In genomic region chr2:234290196-234290595, GRCh38 we compare ENCODE assay signal across 10 cellular contexts.
DNase-seq lines count a peak whose midpoint lies in the region; ATAC-seq and TF ChIP-seq lines count a peak whose summit lies in the region.
"Had no signal": no experiment of that assay in that cellular context is flagged by ENCODE, and none has a peak within 500 bp of the region (broad histone marks: within the 10 kb centered on the region; RNA-seq: fewer than 3 reads in every experiment).

No MANE protein-coding gene starts in this region.

- POLR2A ChIA-PET in CD4-positive, alpha-beta T cell (lab: Charles Lee), result interaction anchor here (0.7 to 8.8 kb wide), 16 partner anchors 10 to 213 kb away, joined by 3 to 222 read pairs (median 4); partner anchors contain the start of gene ARL4C

- ATAC-seq in CD4-positive, alpha-beta T cell (ENCODE audit: poor library complexity), result no peak
- ATAC-seq in activated naive CD8-positive, alpha-beta T cell treated with anti-CD3 and anti-CD28 coated beads, Interleukin-2, amount 50 U/mL, for 24 hours, result no peak
- ATAC-seq in natural killer cell treated with Interleukin-12 subunit alpha and Interleukin-12 subunit beta and Interleukin-15 and Interleukin-18, amount 100 ng/mL, for 72 hours, result peak in 1 of 2 donors; percentile 1
- no peak for ATAC-seq in GM21381 (IDR thresholded peaks at IDR 0.05; ENCODE audit: unreplicated experiment)

- H3K4me3 ChIP-seq in thyroid gland (replicated peaks in 1 of 3), result no peak overlapping the region
- H3K4me3 ChIP-seq: cardiac muscle cell had no signal

- no peaks in the 10 kb centered on the region for H3K27me3 Mint-ChIP-seq in CD4-positive, alpha-beta T cell
- no peaks in the 10 kb centered on the region for H3K27me3 Mint-ChIP-seq in activated naive CD8-positive, alpha-beta T cell treated with anti-CD3 and anti-CD28 coated beads, Interleukin-2, amount 50 U/mL, for 24 hours
- H3K27me3 Mint-ChIP-seq in natural killer cell treated with Interleukin-12 subunit alpha and Interleukin-12 subunit beta and Interleukin-15 and Interleukin-18, amount 100 ng/mL, for 72 hours, result no peaks in the 10 kb centered on the region

- H3K4me3 Mint-ChIP-seq in CD4-positive, alpha-beta T cell, result peak overlapping the region; percentile 79
- H3K4me3 Mint-ChIP-seq in activated naive CD8-positive, alpha-beta T cell treated with anti-CD3 and anti-CD28 coated beads, Interleukin-2, amount 50 U/mL, for 24 hours, result peak overlapping the region; percentile 69
- H3K4me3 Mint-ChIP-seq in natural killer cell treated with Interleukin-12 subunit alpha and Interleukin-12 subunit beta and Interleukin-15 and Interleukin-18, amount 100 ng/mL, for 72 hours, result peak overlapping the region; percentile 87

- no peaks in the 10 kb centered on the region for H3K9me3 ChIP-seq in CD4-positive, alpha-beta T cell (ENCODE audit: control insufficient read depth, low read length)
- no peaks in the 10 kb centered on the region for H3K9me3 ChIP-seq in KOPT-K1 (ENCODE audit: insufficient read depth, low read length, poor library complexity, severe bottlenecking)
- no peaks in the 10 kb centered on the region for H3K9me3 ChIP-seq in thyroid gland

- peak overlapping the region; percentile 98 for H3K27ac Mint-ChIP-seq in CD4-positive, alpha-beta T cell
- H3K27ac Mint-ChIP-seq in activated naive CD8-positive, alpha-beta T cell treated with anti-CD3 and anti-CD28 coated beads, Interleukin-2, amount 50 U/mL, for 24 hours, result peak overlapping the region; percentile 92
- peak overlapping the region; percentile 98 to 99 for H3K27ac Mint-ChIP-seq in natural killer cell treated with Interleukin-12 subunit alpha and Interleukin-12 subunit beta and Interleukin-15 and Interleukin-18, amount 100 ng/mL, for 72 hours

- H3K36me3 Mint-ChIP-seq in CD4-positive, alpha-beta T cell (ENCODE audit: low read depth), result no peaks in the 10 kb centered on the region
- H3K36me3 Mint-ChIP-seq in activated naive CD8-positive, alpha-beta T cell treated with anti-CD3 and anti-CD28 coated beads, Interleukin-2, amount 50 U/mL, for 24 hours (ENCODE audit: low read depth), result no peaks in the 10 kb centered on the region
- H3K36me3 Mint-ChIP-seq in natural killer cell treated with Interleukin-12 subunit alpha and Interleukin-12 subunit beta and Interleukin-15 and Interleukin-18, amount 100 ng/mL, for 72 hours, result no peaks in the 10 kb centered on the region

- DNase-seq in CD4-positive, alpha-beta T cell, result peak in 1 of 10 experiments; percentile 35
- DNase-seq in activated naive CD8-positive, alpha-beta T cell treated with anti-CD3 and anti-CD28 coated beads, Interleukin-2, amount 50 U/mL, for 24 hours, result no peak
- peak; percentile 54 for DNase-seq in natural killer cell treated with Interleukin-12 subunit alpha and Interleukin-12 subunit beta and Interleukin-15 and Interleukin-18, amount 100 ng/mL, for 72 hours (ENCODE audit: low spot score)
- no peak for DNase-seq in occipital lobe (lab: John Stamatoyannopoulos, UW)
- DNase-seq in thyroid gland, result no peak
- no peak for DNase-seq in NCI-H774 (lab: John Stamatoyannopoulos, UW)
- DNase-seq: NCI-H510A treated with DMSO at 0.1 percent for 48 hours had no signal

- WGBS in thyroid gland, 2 donors, result 79 to 88% methylated on average over 2 of the region's 2 CpGs

- no peaks in the 10 kb centered on the region for H3K36me3 ChIP-seq in KOPT-K1 (ENCODE audit: insufficient read depth, low read length)
- no peaks in the 10 kb centered on the region for H3K36me3 ChIP-seq in thyroid gland
- H3K36me3 ChIP-seq: cardiac muscle cell had no signal

- TF ChIP-seq CTCF in CD4-positive, alpha-beta T cell (IDR thresholded peaks at IDR 0.05), result no peak
- no peak for TF ChIP-seq CTCF in thyroid gland (IDR thresholded peaks at IDR 0.05)

- peak overlapping the region; percentile 99 for H3K27ac ChIP-seq in CD4-positive, alpha-beta T cell (ENCODE audit: low read depth, low read length)
- peak overlapping the region; percentile 100 for H3K27ac ChIP-seq in KOPT-K1 (ENCODE audit: low read depth, low read length, poor library complexity, severe bottlenecking)
- H3K27ac ChIP-seq in thyroid gland, result no peak overlapping the region
- H3K27ac ChIP-seq: cardiac muscle cell had no signal

- H3K4me1 ChIP-seq in thyroid gland, result no peaks in the 10 kb centered on the region

- peaks cover 69% of the 10 kb centered on the region for H3K4me1 Mint-ChIP-seq in CD4-positive, alpha-beta T cell (ENCODE audit: low read depth)
- peaks cover 80% of the 10 kb centered on the region for H3K4me1 Mint-ChIP-seq in activated naive CD8-positive, alpha-beta T cell treated with anti-CD3 and anti-CD28 coated beads, Interleukin-2, amount 50 U/mL, for 24 hours
- H3K4me1 Mint-ChIP-seq in natural killer cell treated with Interleukin-12 subunit alpha and Interleukin-12 subunit beta and Interleukin-15 and Interleukin-18, amount 100 ng/mL, for 72 hours (ENCODE audit: low read depth in 2 of 2), result peaks cover 71 to 82% of the 10 kb centered on the region in 2 donors

- TF ChIP-seq POLR2A in thyroid gland (IDR thresholded peaks at IDR 0.05), result no peak

- no peaks in the 10 kb centered on the region for H3K9me3 Mint-ChIP-seq in CD4-positive, alpha-beta T cell
- H3K9me3 Mint-ChIP-seq in activated naive CD8-positive, alpha-beta T cell treated with anti-CD3 and anti-CD28 coated beads, Interleukin-2, amount 50 U/mL, for 24 hours, result no peaks in the 10 kb centered on the region
- no peaks in the 10 kb centered on the region for H3K9me3 Mint-ChIP-seq in natural killer cell treated with Interleukin-12 subunit alpha and Interleukin-12 subunit beta and Interleukin-15 and Interleukin-18, amount 100 ng/mL, for 72 hours

- intact Hi-C loops in CD4-positive, alpha-beta T cell (cut with DNase I, micrococcal nuclease), result loop anchor here (1.0 to 10.0 kb wide), 6 partner anchors 82 to 295 kb away; no protein-coding TSS in a partner anchor
- intact Hi-C loops in thyroid gland (cut with DNase I), result no loop called here

- no peaks in the 10 kb centered on the region for H3K27me3 ChIP-seq in CD4-positive, alpha-beta T cell (ENCODE audit: control insufficient read depth, insufficient read depth, low read length)
- H3K27me3 ChIP-seq in thyroid gland, result no peaks in the 10 kb centered on the region
- H3K27me3 ChIP-seq: cardiac muscle cell had no signal

- CTCF ChIA-PET in CD4-positive, alpha-beta T cell (lab: Charles Lee), result interaction anchor here (1.2 to 3.4 kb wide), 6 partner anchors 15 to 211 kb away, joined by 3 to 19 read pairs (median 6); partner anchors contain the start of gene ARL4C

Comparison
In these comparisons a context has a peak if more than half of its experiments do, and no peak if none do; other contexts are left out.
1. H3K27ac ChIP-seq: peak in CD4-positive, alpha-beta T cell (single experiment) and KOPT-K1 (single experiment); none in thyroid gland (0 of 3).
2. Peak in every context shown above with its lines, with median percentiles within 50 percentile points of each other: H3K27ac Mint-ChIP-seq and H3K4me3 Mint-ChIP-seq.